ENCODE assay signal across 1 cellular context in the genomic region with DNA sequence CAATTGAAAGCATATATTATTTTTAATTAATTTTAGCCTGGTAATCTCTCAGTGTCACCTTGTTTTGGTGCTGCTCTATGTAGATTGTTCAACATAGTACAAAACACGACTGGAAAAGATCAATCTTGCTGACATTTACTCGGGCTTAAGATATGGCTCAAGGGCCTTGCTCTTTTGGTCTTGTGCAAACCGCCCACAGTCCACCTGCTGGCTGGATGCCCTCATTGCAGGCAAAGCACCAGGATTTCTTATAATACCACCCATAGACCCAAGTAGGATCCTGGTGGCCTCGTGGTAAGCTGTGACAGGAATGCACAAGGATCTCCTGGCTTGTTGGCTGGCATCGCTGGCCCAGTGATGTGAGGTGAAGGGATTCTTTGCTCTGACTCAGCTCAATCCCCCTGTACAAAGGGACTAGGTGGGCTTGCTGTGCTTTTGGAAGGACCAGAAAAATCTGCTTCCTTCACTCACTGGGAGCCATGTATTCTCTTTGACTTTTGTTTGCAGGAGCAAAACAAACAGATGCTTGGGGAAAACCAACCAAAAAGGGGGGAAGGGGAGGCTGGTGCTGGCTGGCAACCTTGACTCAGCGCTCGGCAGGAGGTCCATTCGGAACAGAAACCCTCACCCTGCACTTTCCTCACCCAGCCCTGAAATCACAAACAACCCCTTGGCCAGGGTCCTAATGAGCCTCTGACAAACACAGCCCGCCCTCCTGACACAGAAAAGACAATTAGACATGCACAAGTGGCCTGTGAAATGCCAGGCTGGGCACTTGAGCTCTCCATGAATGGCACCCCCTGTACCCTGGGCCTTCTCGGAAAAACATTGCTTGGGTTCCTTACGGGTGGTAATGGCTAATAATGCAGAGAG.
A peak's percentile ranks its signal among the peaks of the same experiment; 100 is the strongest.
TF ChIP-seq lines count a peak whose summit lies in the region.

No MANE protein-coding gene starts in this region.

TF ChIP-seq in HepG2, 621 proteins besides CTCF, POLR2A, EP300 and RAD21 (continued from another document and continues in another):
- TF ChIP-seq, protein P1, sequence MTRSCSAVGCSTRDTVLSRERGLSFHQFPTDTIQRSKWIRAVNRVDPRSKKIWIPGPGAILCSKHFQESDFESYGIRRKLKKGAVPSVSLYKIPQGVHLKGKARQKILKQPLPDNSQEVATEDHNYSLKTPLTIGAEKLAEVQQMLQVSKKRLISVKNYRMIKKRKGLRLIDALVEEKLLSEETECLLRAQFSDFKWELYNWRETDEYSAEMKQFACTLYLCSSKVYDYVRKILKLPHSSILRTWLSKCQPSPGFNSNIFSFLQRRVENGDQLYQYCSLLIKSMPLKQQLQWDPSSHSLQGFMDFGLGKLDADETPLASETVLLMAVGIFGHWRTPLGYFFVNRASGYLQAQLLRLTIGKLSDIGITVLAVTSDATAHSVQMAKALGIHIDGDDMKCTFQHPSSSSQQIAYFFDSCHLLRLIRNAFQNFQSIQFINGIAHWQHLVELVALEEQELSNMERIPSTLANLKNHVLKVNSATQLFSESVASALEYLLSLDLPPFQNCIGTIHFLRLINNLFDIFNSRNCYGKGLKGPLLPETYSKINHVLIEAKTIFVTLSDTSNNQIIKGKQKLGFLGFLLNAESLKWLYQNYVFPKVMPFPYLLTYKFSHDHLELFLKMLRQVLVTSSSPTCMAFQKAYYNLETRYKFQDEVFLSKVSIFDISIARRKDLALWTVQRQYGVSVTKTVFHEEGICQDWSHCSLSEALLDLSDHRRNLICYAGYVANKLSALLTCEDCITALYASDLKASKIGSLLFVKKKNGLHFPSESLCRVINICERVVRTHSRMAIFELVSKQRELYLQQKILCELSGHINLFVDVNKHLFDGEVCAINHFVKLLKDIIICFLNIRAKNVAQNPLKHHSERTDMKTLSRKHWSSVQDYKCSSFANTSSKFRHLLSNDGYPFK (CRISPR knock-in tag; IDR thresholded peaks at IDR 0.05; ENCODE audit: borderline replicate concordance) = peak; percentile 64; the same call in 1 of the 2 replicates
- TF ChIP-seq, protein P2, sequence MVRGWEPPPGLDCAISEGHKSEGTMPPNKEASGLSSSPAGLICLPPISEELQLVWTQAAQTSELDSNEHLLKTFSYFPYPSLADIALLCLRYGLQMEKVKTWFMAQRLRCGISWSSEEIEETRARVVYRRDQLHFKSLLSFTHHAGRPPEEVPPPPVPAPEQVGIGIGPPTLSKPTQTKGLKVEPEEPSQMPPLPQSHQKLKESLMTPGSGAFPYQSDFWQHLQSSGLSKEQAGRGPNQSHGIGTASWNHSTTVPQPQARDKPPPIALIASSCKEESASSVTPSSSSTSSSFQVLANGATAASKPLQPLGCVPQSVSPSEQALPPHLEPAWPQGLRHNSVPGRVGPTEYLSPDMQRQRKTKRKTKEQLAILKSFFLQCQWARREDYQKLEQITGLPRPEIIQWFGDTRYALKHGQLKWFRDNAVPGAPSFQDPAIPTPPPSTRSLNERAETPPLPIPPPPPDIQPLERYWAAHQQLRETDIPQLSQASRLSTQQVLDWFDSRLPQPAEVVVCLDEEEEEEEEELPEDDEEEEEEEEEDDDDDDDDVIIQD (CRISPR knock-in tag; IDR thresholded peaks at IDR 0.05; ENCODE audit: low read depth) = no peak
- TF ChIP-seq, protein P3, sequence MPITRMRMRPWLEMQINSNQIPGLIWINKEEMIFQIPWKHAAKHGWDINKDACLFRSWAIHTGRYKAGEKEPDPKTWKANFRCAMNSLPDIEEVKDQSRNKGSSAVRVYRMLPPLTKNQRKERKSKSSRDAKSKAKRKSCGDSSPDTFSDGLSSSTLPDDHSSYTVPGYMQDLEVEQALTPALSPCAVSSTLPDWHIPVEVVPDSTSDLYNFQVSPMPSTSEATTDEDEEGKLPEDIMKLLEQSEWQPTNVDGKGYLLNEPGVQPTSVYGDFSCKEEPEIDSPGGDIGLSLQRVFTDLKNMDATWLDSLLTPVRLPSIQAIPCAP (CRISPR knock-in tag; IDR thresholded peaks at IDR 0.05; ENCODE audit: low read depth) = no peak
- TF ChIP-seq NFE2 (CRISPR knock-in tag; IDR thresholded peaks at IDR 0.05) (no peak), NR2F1 (CRISPR knock-in tag; IDR thresholded peaks at IDR 0.05) (0 out of 4 replicates have a peak, but pooled peaks of 1 of the 2 experiments have one; percentile 20), SRSF9 (IDR thresholded peaks at IDR 0.05; ENCODE audit: borderline replicate concordance, insufficient read depth, low read depth, low read length, poor library complexity, severe bottlenecking) (no peak), ZNF292 (CRISPR knock-in tag; IDR thresholded peaks at IDR 0.05; ENCODE audit: borderline replicate concordance, low read depth) (peak; percentile 16; the same call in 1 of the 2 replicates), ZNF558 (CRISPR knock-in tag; IDR thresholded peaks at IDR 0.05; ENCODE audit: borderline replicate concordance) (no peak), ADNP (CRISPR knock-in tag; IDR thresholded peaks at IDR 0.05) (no peak), ZNF891 (CRISPR knock-in tag; IDR thresholded peaks at IDR 0.05) (no peak), HOXA3 (CRISPR knock-in tag; IDR thresholded peaks at IDR 0.05) (0 out of 2 replicates have a peak, but pooled peaks have one; percentile 27), ZNF652 (CRISPR knock-in tag; IDR thresholded peaks at IDR 0.05; ENCODE audit: borderline replicate concordance, low read depth) (no peak), ZNF776 (CRISPR knock-in tag; IDR thresholded peaks at IDR 0.05) (no peak), JUN (CRISPR knock-in tag; IDR thresholded peaks at IDR 0.05) (no peak), ZSCAN22 (CRISPR knock-in tag; IDR thresholded peaks at IDR 0.05) (no peak), ZNF382 (CRISPR knock-in tag; IDR thresholded peaks at IDR 0.05; ENCODE audit: borderline replicate concordance) (no peak), ZFYVE20 (CRISPR knock-in tag; IDR thresholded peaks at IDR 0.05; ENCODE audit: borderline replicate concordance, low read depth) (no peak), HNRNPUL1 (IDR thresholded peaks at IDR 0.05; ENCODE audit: low read depth, low read length) (no peak), NFIB (CRISPR knock-in tag; IDR thresholded peaks at IDR 0.05; ENCODE audit: borderline replicate concordance) (no peak)
- TF ChIP-seq, protein P4, sequence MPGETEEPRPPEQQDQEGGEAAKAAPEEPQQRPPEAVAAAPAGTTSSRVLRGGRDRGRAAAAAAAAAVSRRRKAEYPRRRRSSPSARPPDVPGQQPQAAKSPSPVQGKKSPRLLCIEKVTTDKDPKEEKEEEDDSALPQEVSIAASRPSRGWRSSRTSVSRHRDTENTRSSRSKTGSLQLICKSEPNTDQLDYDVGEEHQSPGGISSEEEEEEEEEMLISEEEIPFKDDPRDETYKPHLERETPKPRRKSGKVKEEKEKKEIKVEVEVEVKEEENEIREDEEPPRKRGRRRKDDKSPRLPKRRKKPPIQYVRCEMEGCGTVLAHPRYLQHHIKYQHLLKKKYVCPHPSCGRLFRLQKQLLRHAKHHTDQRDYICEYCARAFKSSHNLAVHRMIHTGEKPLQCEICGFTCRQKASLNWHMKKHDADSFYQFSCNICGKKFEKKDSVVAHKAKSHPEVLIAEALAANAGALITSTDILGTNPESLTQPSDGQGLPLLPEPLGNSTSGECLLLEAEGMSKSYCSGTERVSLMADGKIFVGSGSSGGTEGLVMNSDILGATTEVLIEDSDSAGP (CRISPR knock-in tag; IDR thresholded peaks at IDR 0.05; ENCODE audit: borderline replicate concordance) = peak; percentile 53; the same call in 1 of the 2 replicates
- TF ChIP-seq, protein P5, sequence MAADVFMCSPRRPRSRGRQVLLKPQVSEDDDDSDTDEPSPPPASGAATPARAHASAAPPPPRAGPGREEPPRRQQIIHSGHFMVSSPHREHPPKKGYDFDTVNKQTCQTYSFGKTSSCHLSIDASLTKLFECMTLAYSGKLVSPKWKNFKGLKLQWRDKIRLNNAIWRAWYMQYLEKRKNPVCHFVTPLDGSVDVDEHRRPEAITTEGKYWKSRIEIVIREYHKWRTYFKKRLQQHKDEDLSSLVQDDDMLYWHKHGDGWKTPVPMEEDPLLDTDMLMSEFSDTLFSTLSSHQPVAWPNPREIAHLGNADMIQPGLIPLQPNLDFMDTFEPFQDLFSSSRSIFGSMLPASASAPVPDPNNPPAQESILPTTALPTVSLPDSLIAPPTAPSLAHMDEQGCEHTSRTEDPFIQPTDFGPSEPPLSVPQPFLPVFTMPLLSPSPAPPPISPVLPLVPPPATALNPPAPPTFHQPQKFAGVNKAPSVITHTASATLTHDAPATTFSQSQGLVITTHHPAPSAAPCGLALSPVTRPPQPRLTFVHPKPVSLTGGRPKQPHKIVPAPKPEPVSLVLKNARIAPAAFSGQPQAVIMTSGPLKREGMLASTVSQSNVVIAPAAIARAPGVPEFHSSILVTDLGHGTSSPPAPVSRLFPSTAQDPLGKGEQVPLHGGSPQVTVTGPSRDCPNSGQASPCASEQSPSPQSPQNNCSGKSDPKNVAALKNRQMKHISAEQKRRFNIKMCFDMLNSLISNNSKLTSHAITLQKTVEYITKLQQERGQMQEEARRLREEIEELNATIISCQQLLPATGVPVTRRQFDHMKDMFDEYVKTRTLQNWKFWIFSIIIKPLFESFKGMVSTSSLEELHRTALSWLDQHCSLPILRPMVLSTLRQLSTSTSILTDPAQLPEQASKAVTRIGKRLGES (CRISPR knock-in tag; IDR thresholded peaks at IDR 0.05; ENCODE audit: borderline replicate concordance) = no peak
- TF ChIP-seq, protein P6, sequence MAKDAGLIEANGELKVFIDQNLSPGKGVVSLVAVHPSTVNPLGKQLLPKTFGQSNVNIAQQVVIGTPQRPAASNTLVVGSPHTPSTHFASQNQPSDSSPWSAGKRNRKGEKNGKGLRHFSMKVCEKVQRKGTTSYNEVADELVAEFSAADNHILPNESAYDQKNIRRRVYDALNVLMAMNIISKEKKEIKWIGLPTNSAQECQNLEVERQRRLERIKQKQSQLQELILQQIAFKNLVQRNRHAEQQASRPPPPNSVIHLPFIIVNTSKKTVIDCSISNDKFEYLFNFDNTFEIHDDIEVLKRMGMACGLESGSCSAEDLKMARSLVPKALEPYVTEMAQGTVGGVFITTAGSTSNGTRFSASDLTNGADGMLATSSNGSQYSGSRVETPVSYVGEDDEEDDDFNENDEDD (CRISPR knock-in tag; IDR thresholded peaks at IDR 0.05; ENCODE audit: borderline replicate concordance) = no peak
- TF ChIP-seq, protein P7, sequence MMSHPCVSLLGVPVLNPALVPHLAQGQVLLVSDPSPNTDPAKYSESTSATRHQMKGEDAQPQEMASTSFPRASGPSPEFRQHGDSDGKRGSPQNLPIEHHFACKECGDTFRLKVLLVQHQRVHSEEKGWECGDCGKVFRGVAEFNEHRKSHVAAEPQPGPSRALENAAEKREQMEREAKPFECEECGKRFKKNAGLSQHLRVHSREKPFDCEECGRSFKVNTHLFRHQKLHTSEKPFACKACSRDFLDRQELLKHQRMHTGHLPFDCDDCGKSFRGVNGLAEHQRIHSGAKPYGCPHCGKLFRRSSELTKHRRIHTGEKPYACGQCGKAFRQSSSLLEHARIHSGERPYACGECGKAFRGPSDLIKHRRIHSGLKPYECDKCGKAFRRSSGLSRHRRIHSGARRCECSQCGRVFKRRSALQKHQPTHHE (CRISPR knock-in tag; IDR thresholded peaks at IDR 0.05; ENCODE audit: borderline replicate concordance) = peak; percentile 39; the same call in 1 of the 2 replicates
- TF ChIP-seq, protein P8, sequence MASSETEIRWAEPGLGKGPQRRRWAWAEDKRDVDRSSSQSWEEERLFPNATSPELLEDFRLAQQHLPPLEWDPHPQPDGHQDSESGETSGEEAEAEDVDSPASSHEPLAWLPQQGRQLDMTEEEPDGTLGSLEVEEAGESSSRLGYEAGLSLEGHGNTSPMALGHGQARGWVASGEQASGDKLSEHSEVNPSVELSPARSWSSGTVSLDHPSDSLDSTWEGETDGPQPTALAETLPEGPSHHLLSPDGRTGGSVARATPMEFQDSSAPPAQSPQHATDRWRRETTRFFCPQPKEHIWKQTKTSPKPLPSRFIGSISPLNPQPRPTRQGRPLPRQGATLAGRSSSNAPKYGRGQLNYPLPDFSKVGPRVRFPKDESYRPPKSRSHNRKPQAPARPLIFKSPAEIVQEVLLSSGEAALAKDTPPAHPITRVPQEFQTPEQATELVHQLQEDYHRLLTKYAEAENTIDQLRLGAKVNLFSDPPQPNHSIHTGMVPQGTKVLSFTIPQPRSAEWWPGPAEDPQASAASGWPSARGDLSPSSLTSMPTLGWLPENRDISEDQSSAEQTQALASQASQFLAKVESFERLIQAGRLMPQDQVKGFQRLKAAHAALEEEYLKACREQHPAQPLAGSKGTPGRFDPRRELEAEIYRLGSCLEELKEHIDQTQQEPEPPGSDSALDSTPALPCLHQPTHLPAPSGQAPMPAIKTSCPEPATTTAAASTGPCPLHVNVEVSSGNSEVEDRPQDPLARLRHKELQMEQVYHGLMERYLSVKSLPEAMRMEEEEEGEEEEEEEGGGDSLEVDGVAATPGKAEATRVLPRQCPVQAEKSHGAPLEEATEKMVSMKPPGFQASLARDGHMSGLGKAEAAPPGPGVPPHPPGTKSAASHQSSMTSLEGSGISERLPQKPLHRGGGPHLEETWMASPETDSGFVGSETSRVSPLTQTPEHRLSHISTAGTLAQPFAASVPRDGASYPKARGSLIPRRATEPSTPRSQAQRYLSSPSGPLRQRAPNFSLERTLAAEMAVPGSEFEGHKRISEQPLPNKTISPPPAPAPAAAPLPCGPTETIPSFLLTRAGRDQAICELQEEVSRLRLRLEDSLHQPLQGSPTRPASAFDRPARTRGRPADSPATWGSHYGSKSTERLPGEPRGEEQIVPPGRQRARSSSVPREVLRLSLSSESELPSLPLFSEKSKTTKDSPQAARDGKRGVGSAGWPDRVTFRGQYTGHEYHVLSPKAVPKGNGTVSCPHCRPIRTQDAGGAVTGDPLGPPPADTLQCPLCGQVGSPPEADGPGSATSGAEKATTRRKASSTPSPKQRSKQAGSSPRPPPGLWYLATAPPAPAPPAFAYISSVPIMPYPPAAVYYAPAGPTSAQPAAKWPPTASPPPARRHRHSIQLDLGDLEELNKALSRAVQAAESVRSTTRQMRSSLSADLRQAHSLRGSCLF (CRISPR knock-in tag; IDR thresholded peaks at IDR 0.05; ENCODE audit: borderline replicate concordance) = no peak
